17 cellular contexts compared by ENCODE assay signal in the genomic region with DNA sequence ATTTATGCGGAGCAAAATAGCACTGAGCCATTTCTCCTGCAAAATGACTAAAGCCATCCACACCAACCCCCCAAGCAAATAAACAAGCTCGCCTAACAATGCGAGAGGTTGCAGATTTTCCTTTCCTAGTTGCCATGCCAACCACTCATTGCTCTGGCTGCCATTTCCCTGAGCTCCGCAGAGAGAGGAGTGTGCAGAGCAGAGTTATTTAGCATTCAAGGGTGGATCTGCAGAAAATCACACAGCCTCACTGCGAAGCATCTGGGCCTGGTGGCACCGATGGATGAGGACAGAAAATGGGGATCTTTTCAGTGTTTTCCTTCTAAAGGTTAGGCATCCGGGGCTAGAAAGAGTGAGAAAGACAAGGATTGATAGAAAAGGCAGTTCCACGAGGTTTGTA.
DNase-seq lines count a peak whose midpoint lies in the region; ATAC-seq and TF ChIP-seq lines count a peak whose summit lies in the region.
"Had no signal": no experiment of that assay in that cellular context is flagged by ENCODE, and none has a peak within 500 bp of the region (broad histone marks: within the 10 kb centered on the region; RNA-seq: fewer than 3 reads in every experiment).

No MANE protein-coding gene starts in this region.

- H3K27ac ChIP-seq in heart right ventricle: no peak overlapping the region
- H3K27ac ChIP-seq: 22Rv1, thoracic aorta, VCaP had no signal

- peak; percentile 14 for DNase-seq in DMS 273 (lab: John Stamatoyannopoulos, UW; ENCODE audit: unreplicated experiment)
- DNase-seq in DMS 273 treated with DMSO at 0.1 percent for 48 hours (lab: John Stamatoyannopoulos, UW): no peak
- DNase-seq in SK-N-DZ (ENCODE audit: low spot score): peak; percentile 75
- peak in 34 of 51 donors; percentile 1 to 76 (median 38) for DNase-seq in hypothalamus (lab: John Stamatoyannopoulos, UW)
- DNase-seq in putamen (ENCODE audit: low spot score): peak; percentile 72
- no peak for DNase-seq in NOMO-1 (lab: John Stamatoyannopoulos, UW; ENCODE audit: unreplicated experiment in 2 of 2)
- no peak for DNase-seq in heart right ventricle
- DNase-seq: aorta, immature natural killer cell, NCI-H510A, SIG-M5 had no signal

- H3K27me3 ChIP-seq in heart right ventricle: no peaks in the 10 kb centered on the region

- H3K36me3 ChIP-seq in heart right ventricle: no peaks in the 10 kb centered on the region
- H3K36me3 ChIP-seq: thoracic aorta had no signal

- H3K4me1 ChIP-seq in heart right ventricle: peaks cover 0 to 10% (median 0%) of the 10 kb centered on the region in 9 donors

- H3K4me3 ChIP-seq in heart right ventricle: no peak overlapping the region
- H3K4me3 ChIP-seq: GM12878, thoracic aorta had no signal

- WGBS in heart right ventricle, 2 donors: 80 to 82% methylated on average over 8 of the region's 8 CpGs

- intact Hi-C loops in heart right ventricle (cut with DNase I): no loop called here

- TF ChIP-seq CTCF in heart right ventricle (IDR thresholded peaks at IDR 0.05): no peak

- ATAC-seq in heart right ventricle (no peak), GM19395 (IDR thresholded peaks at IDR 0.05; ENCODE audit: unreplicated experiment) (no peak)
- ATAC-seq: GM12878, HCT116 had no signal

- H3K9me3 ChIP-seq in heart right ventricle: peaks cover 0 to 5% (median 0%) of the 10 kb centered on the region in 11 donors
- H3K9me3 ChIP-seq: thoracic aorta had no signal

Comparison
In these comparisons a context has a peak if more than half of its experiments do, and no peak if none do; other contexts are left out.
1. DNase-seq: peak in DMS 273 (single experiment), SK-N-DZ (single experiment), hypothalamus (34 of 51) and putamen (single experiment); none in DMS 273 treated with DMSO at 0.1 percent for 48 hours (single experiment), NOMO-1 (0 of 2) and heart right ventricle (0 of 2).